Comparison of ENCODE assay signal across 8 cellular contexts in genomic region chr20:2093200-2093781, GRCh38. TPM values are rescaled to one million over a fixed set of nuclear protein-coding genes. Genes with fewer than 3 reads are reported as not detected.
DNase-seq lines count a peak whose midpoint lies in the region; ATAC-seq and TF ChIP-seq lines count a peak whose summit lies in the region.

No MANE protein-coding gene starts in this region.

- H3K36me3 ChIP-seq in DND-41 (ENCODE audit: insufficient read depth, low read length) = no peaks in the 10 kb centered on the region
- no peaks in the 10 kb centered on the region for H3K36me3 ChIP-seq in lower lobe of right lung

- H3K27ac ChIP-seq in DND-41 (ENCODE audit: low read length) (no peak overlapping the region), lower lobe of right lung (no peak overlapping the region)

- DNase-seq in DND-41 (peak; percentile 11), HT-29 (ENCODE audit: low spot score) (peak; percentile 54), lower lobe of right lung (no peak), DMS114 treated with DMSO at 0.1 percent for 48 hours (lab: John Stamatoyannopoulos, UW; ENCODE audit: unreplicated experiment) (no peak), immature natural killer cell (no peak)
- peak; percentile 25 for DNase-seq in activated naive CD4-positive, alpha-beta T cell treated with Interleukin-2 at 50 U/mL for 16 hours

- H3K4me3 Mint-ChIP-seq in immature natural killer cell = no peak overlapping the region

- peaks cover 0 to 3% (median 0%) of the 10 kb centered on the region in 6 donors for H3K9me3 Mint-ChIP-seq in immature natural killer cell

- H3K27me3 ChIP-seq in DND-41 (ENCODE audit: insufficient read depth, low read length, poor library complexity) (peaks cover 20% of the 10 kb centered on the region), lower lobe of right lung (ENCODE audit: low read depth) (peaks cover 31% of the 10 kb centered on the region)

- H3K9ac ChIP-seq in DND-41 (ENCODE audit: low read depth, low read length) = no peak overlapping the region

- H3K4me1 ChIP-seq in DND-41 (ENCODE audit: insufficient read depth, low read length) (no peaks in the 10 kb centered on the region), lower lobe of right lung (no peaks in the 10 kb centered on the region)

- H3K9me3 ChIP-seq in DND-41 (ENCODE audit: insufficient read depth, low read length, severe bottlenecking) (no peaks in the 10 kb centered on the region), lower lobe of right lung (no peaks in the 10 kb centered on the region)

- H3K27ac Mint-ChIP-seq in immature natural killer cell = no peak overlapping the region

- H3K36me3 Mint-ChIP-seq in immature natural killer cell = no peaks in the 10 kb centered on the region

- ATAC-seq in DND-41 (ENCODE audit: insufficient read depth, low read depth) = peak; percentile 40; the same call in 1 of the 3 replicates
- no peak for ATAC-seq in lower lobe of right lung
- ATAC-seq in HG02798 (IDR thresholded peaks at IDR 0.05; ENCODE audit: poor library complexity, unreplicated experiment) = no peak
- no peak for ATAC-seq in HG03432 (IDR thresholded peaks at IDR 0.05; ENCODE audit: unreplicated experiment)

- peaks cover 3 to 18% (median 13%) of the 10 kb centered on the region in 3 donors for H3K27me3 Mint-ChIP-seq in immature natural killer cell (ENCODE audit: low read depth in 3 of 3)

- no peak overlapping the region for H3K4me2 ChIP-seq in DND-41 (ENCODE audit: insufficient read depth, low read length)

- TF ChIP-seq CTCF in DND-41 (IDR thresholded peaks at IDR 0.05; ENCODE audit: borderline replicate concordance, extremely low read depth, low read length, poor library complexity, severe bottlenecking) (peak; percentile 65), lower lobe of right lung (IDR thresholded peaks at IDR 0.05) (peak; percentile 45)

- intact Hi-C loops in lower lobe of right lung (cut with DNase I) = no loop called here

- no peak overlapping the region for H3K4me3 ChIP-seq in DND-41 (ENCODE audit: low read depth in 1 of 2, low read length in 2 of 2)
- H3K4me3 ChIP-seq in lower lobe of right lung = no peak overlapping the region

- no peak overlapping the region for H2AFZ ChIP-seq in DND-41 (ENCODE audit: low read depth, low read length)

- 0 out of 2 replicates have a peak, but pooled peaks cover 4% of the 10 kb centered on the region for H4K20me1 ChIP-seq in DND-41 (ENCODE audit: insufficient read depth, low read length)

- no peaks in the 10 kb centered on the region for H3K79me2 ChIP-seq in DND-41 (ENCODE audit: insufficient read depth, low read length)

- H3K4me1 Mint-ChIP-seq in immature natural killer cell = no peaks in the 10 kb centered on the region

RNA-seq across cellular contexts. Expression of gene STK35, which starts 8.3 kb away (rescaled TPM):
- total RNA-seq in HT-29 (2014; rRNA removed; shearing (Covaris generic)) = 33.6 and 34.5 TPM in 2 replicates
- total RNA-seq in lower lobe of right lung = 13.9 TPM
- polyA plus RNA-seq in immature natural killer cell = 1 to 10 TPM; 3.2 to 7.6 (median 4.5) TPM

Comparison
In these comparisons a context has a peak if more than half of its experiments do, and no peak if none do; other contexts are left out.
1. DNase-seq: peak in DND-41 (single experiment), HT-29 (single experiment) and activated naive CD4-positive, alpha-beta T cell treated with Interleukin-2 at 50 U/mL for 16 hours (single experiment); none in lower lobe of right lung (single experiment), DMS114 treated with DMSO at 0.1 percent for 48 hours (single experiment) and immature natural killer cell (0 of 3).